1 cellular context compared by ENCODE assay signal in genomic region chr11:115377882-115378296, GRCh38.
A peak's percentile ranks its signal among the peaks of the same experiment; 100 is the strongest.
TF ChIP-seq lines count a peak whose summit lies in the region.

No MANE protein-coding gene starts in this region.

TF ChIP-seq in HepG2, 621 proteins besides CTCF, POLR2A, EP300 and RAD21 (continued from another document and continues in another):
- TF ChIP-seq MED13 (CRISPR knock-in tag; IDR thresholded peaks at IDR 0.05) (no peak), ZNF891 (CRISPR knock-in tag; IDR thresholded peaks at IDR 0.05) (no peak), PHF21A (CRISPR knock-in tag; IDR thresholded peaks at IDR 0.05) (no peak), EEA1 (CRISPR knock-in tag; IDR thresholded peaks at IDR 0.05; ENCODE audit: borderline replicate concordance) (no peak), SSRP1 (CRISPR knock-in tag; IDR thresholded peaks at IDR 0.05) (no peak), PRMT3 (CRISPR knock-in tag; IDR thresholded peaks at IDR 0.05; ENCODE audit: borderline replicate concordance, low read depth) (no peak), FIP1L1 (IDR thresholded peaks at IDR 0.05; ENCODE audit: borderline replicate concordance, insufficient read depth, low read depth, low read length) (no peak), ATRX (CRISPR knock-in tag; IDR thresholded peaks at IDR 0.05; ENCODE audit: borderline replicate concordance) (no peak), U2AF2 (IDR thresholded peaks at IDR 0.05; ENCODE audit: low read depth, low read length) (no peak), NKX3-1 (CRISPR knock-in tag; IDR thresholded peaks at IDR 0.05) (no peak), ATM (IDR thresholded peaks at IDR 0.05; ENCODE audit: borderline replicate concordance) (no peak), RFX3 (CRISPR knock-in tag; IDR thresholded peaks at IDR 0.05) (no peak), NFE2L1 (CRISPR knock-in tag; IDR thresholded peaks at IDR 0.05; ENCODE audit: borderline replicate concordance) (no peak), ZNF572 (CRISPR knock-in tag; IDR thresholded peaks at IDR 0.05) (no peak), ZNF710 (CRISPR knock-in tag; IDR thresholded peaks at IDR 0.05; ENCODE audit: borderline replicate concordance) (no peak), HOXA7 (CRISPR knock-in tag; IDR thresholded peaks at IDR 0.05) (no peak), TAF1 (CRISPR knock-in tag; IDR thresholded peaks at IDR 0.05) (no peak), MYPOP (CRISPR knock-in tag; IDR thresholded peaks at IDR 0.05) (peak; percentile 25; the same call in 1 of the 2 replicates), ZNF670 (CRISPR knock-in tag; IDR thresholded peaks at IDR 0.05; ENCODE audit: borderline replicate concordance) (peak; percentile 59; the same call in 1 of the 2 replicates), DPF2 (CRISPR knock-in tag; IDR thresholded peaks at IDR 0.05; ENCODE audit: borderline replicate concordance, low read depth) (no peak), KLF15 (CRISPR knock-in tag; IDR thresholded peaks at IDR 0.05; ENCODE audit: borderline replicate concordance) (no peak), IKZF1 (IDR thresholded peaks at IDR 0.05) (no peak), ZNF747 (CRISPR knock-in tag; IDR thresholded peaks at IDR 0.05; ENCODE audit: borderline replicate concordance) (no peak), CEBPB (IDR thresholded peaks at IDR 0.05; ENCODE audit: borderline replicate concordance, low read depth, low read length) (peak; percentile 95), ZNF235 (CRISPR knock-in tag; IDR thresholded peaks at IDR 0.05; ENCODE audit: borderline replicate concordance) (no peak), RARG (CRISPR knock-in tag; IDR thresholded peaks at IDR 0.05; ENCODE audit: low read depth) (no peak), NFIB (CRISPR knock-in tag; IDR thresholded peaks at IDR 0.05; ENCODE audit: borderline replicate concordance) (no peak), KDM1A (CRISPR knock-in tag; IDR thresholded peaks at IDR 0.05) (no peak), ZNF616 (CRISPR knock-in tag; IDR thresholded peaks at IDR 0.05; ENCODE audit: low read depth) (no peak), SIX4 (CRISPR knock-in tag; IDR thresholded peaks at IDR 0.05) (peak; percentile 94), ZNF331 (CRISPR knock-in tag; IDR thresholded peaks at IDR 0.05) (peak; percentile 37; the same call in 1 of the 2 replicates), CBX2 (IDR thresholded peaks at IDR 0.05; ENCODE audit: low read depth, low read length) (no peak), CBX2 (CRISPR knock-in tag; IDR thresholded peaks at IDR 0.05; ENCODE audit: low read depth) (no peak), KDM2A (CRISPR knock-in tag; IDR thresholded peaks at IDR 0.05; ENCODE audit: borderline replicate concordance, low read depth) (no peak), NPAS2 (CRISPR knock-in tag; IDR thresholded peaks at IDR 0.05; ENCODE audit: borderline replicate concordance) (no peak), EED (CRISPR knock-in tag; IDR thresholded peaks at IDR 0.05) (no peak), ZBTB20 (CRISPR knock-in tag; IDR thresholded peaks at IDR 0.05; ENCODE audit: borderline replicate concordance, low read depth) (0 out of 2 replicates have a peak, but pooled peaks have one; percentile 26), ZBTB44 (CRISPR knock-in tag; IDR thresholded peaks at IDR 0.05) (no peak), ZBTB8A (CRISPR knock-in tag; IDR thresholded peaks at IDR 0.05; ENCODE audit: borderline replicate concordance, low read depth) (no peak), ZNF737 (CRISPR knock-in tag; IDR thresholded peaks at IDR 0.05; ENCODE audit: borderline replicate concordance) (no peak), ZNF33B (CRISPR knock-in tag; IDR thresholded peaks at IDR 0.05) (no peak), SNAPC5 (CRISPR knock-in tag; IDR thresholded peaks at IDR 0.05; ENCODE audit: borderline replicate concordance) (no peak), ZSCAN31 (CRISPR knock-in tag; IDR thresholded peaks at IDR 0.05; ENCODE audit: low read depth) (no peak), HOXA5 (CRISPR knock-in tag; IDR thresholded peaks at IDR 0.05) (no peak; the same call in 1 of the 2 replicates), KIAA2018 (CRISPR knock-in tag; IDR thresholded peaks at IDR 0.05; ENCODE audit: borderline replicate concordance) (no peak), ZBTB21 (CRISPR knock-in tag; IDR thresholded peaks at IDR 0.05) (no peak), PREB (CRISPR knock-in tag; IDR thresholded peaks at IDR 0.05) (no peak), MTF2 (CRISPR knock-in tag; IDR thresholded peaks at IDR 0.05; ENCODE audit: borderline replicate concordance) (no peak), ZNF580 (CRISPR knock-in tag; IDR thresholded peaks at IDR 0.05; ENCODE audit: borderline replicate concordance, low read depth) (no peak), GZF1 (CRISPR knock-in tag; IDR thresholded peaks at IDR 0.05) (no peak), AFF4 (CRISPR knock-in tag; IDR thresholded peaks at IDR 0.05) (no peak), MXD1 (CRISPR knock-in tag; IDR thresholded peaks at IDR 0.05) (no peak), HDAC1 (CRISPR knock-in tag; IDR thresholded peaks at IDR 0.05) (peak; percentile 66)
